In genomic region chr7:14839307-14839706, GRCh38 we compare ENCODE assay signal across 23 cellular contexts.
"Had no signal": no experiment of that assay in that cellular context is flagged by ENCODE, and none has a peak within 500 bp of the region (broad histone marks: within the 10 kb centered on the region; RNA-seq: fewer than 3 reads in every experiment).

No MANE protein-coding gene starts in this region.

- H3K4me3 Mint-ChIP-seq: activated CD4-positive, alpha-beta T cell treated with anti-CD3 and anti-CD28 coated beads, Interleukin-2, amount 10 ng/mL, durations not matched to agents 24 days and 14 days; central memory CD8-positive, alpha-beta T cell; endodermal cell; natural killer cell treated with Interleukin-12 subunit alpha and Interleukin-12 subunit beta and Interleukin-15 and Interleukin-18, amount 100 ng/mL, for 72 hours; stimulated activated effector memory CD8-positive, alpha-beta T cell treated with anti-CD3 and anti-CD28 coated beads, Interleukin-12 subunit alpha, Interleukin-12 subunit beta, amount 100 ng/mL, for 72 hours; type B pancreatic cell had no signal

- DNase-seq: activated CD4-positive, alpha-beta T cell treated with anti-CD3 and anti-CD28 coated beads, Interleukin-2, amount 10 ng/mL, durations not matched to agents 24 days and 14 days; activated CD8-positive, alpha-beta memory T cell treated with anti-CD3 and anti-CD28 coated beads, Interleukin-2, amount 50 U/mL, for 4 hours; activated effector memory CD4-positive, alpha-beta T cell treated with anti-CD3 and anti-CD28 coated beads, Interleukin-2, amount 50 U/mL, for 16 hours; activated naive CD4-positive, alpha-beta T cell treated with anti-CD3 and anti-CD28 coated beads, Interleukin-2, amount 50 U/mL, for 16 hours; activated T-cell treated with anti-CD3 and anti-CD28 coated beads, Interleukin-2, amount 50 U/mL, for 48 hours; aorta; brain microvascular endothelial cell; colonic mucosa; endodermal cell; foreskin keratinocyte; islet precursor cell; left colon; lower lobe of right lung; pancreas; stimulated activated CD4-positive, alpha-beta T cell treated with anti-CD3 and anti-CD28 coated beads, Interleukin-4, amount 100 ng/mL, for 24 hours; testis had no signal

- H3K9me3 Mint-ChIP-seq: endodermal cell, type B pancreatic cell had no signal

- H3K9me3 ChIP-seq: colonic mucosa, lower lobe of right lung, neutrophil, pancreas, testis had no signal

- H3K36me3 Mint-ChIP-seq: stimulated activated effector memory CD8-positive, alpha-beta T cell treated with anti-CD3 and anti-CD28 coated beads, Interleukin-12 subunit alpha, Interleukin-12 subunit beta, amount 100 ng/mL, for 72 hours; type B pancreatic cell had no signal

- H3K27ac ChIP-seq: brain microvascular endothelial cell, colonic mucosa, epithelial cell of prostate, foreskin keratinocyte, lower lobe of right lung, neutrophil, pancreas, testis had no signal

- H3K4me1 ChIP-seq: colonic mucosa, foreskin keratinocyte, lower lobe of right lung, pancreas, testis had no signal

- H3K27me3 Mint-ChIP-seq: activated CD4-positive, alpha-beta T cell treated with anti-CD3 and anti-CD28 coated beads, Interleukin-2, amount 10 ng/mL, durations not matched to agents 24 days and 14 days; central memory CD8-positive, alpha-beta T cell; natural killer cell treated with Interleukin-12 subunit alpha and Interleukin-12 subunit beta and Interleukin-15 and Interleukin-18, amount 100 ng/mL, for 72 hours; type B pancreatic cell had no signal

- H3K27me3 ChIP-seq: brain microvascular endothelial cell, colonic mucosa, foreskin keratinocyte, neutrophil, pancreas, testis had no signal

- ATAC-seq: foreskin keratinocyte; left colon; lower lobe of right lung; natural killer cell treated with Interleukin-12 subunit alpha and Interleukin-12 subunit beta and Interleukin-15 and Interleukin-18, amount 100 ng/mL, for 72 hours; pancreas; sciatic nerve; stimulated activated effector memory CD8-positive, alpha-beta T cell treated with anti-CD3 and anti-CD28 coated beads, Interleukin-12 subunit alpha, Interleukin-12 subunit beta, amount 100 ng/mL, for 72 hours had no signal

- H3K27ac Mint-ChIP-seq: activated CD4-positive, alpha-beta T cell treated with anti-CD3 and anti-CD28 coated beads, Interleukin-2, amount 10 ng/mL, durations not matched to agents 24 days and 14 days; endodermal cell; natural killer cell treated with Interleukin-12 subunit alpha and Interleukin-12 subunit beta and Interleukin-15 and Interleukin-18, amount 100 ng/mL, for 72 hours; stimulated activated effector memory CD8-positive, alpha-beta T cell treated with anti-CD3 and anti-CD28 coated beads, Interleukin-12 subunit alpha, Interleukin-12 subunit beta, amount 100 ng/mL, for 72 hours; type B pancreatic cell had no signal

- H3K4me3 ChIP-seq: colonic mucosa, lower lobe of right lung, pancreas, testis had no signal

- H3K4me1 Mint-ChIP-seq: activated CD4-positive, alpha-beta T cell treated with anti-CD3 and anti-CD28 coated beads, Interleukin-2, amount 10 ng/mL, durations not matched to agents 24 days and 14 days; central memory CD8-positive, alpha-beta T cell; stimulated activated effector memory CD8-positive, alpha-beta T cell treated with anti-CD3 and anti-CD28 coated beads, Interleukin-12 subunit alpha, Interleukin-12 subunit beta, amount 100 ng/mL, for 72 hours had no signal

- H3K36me3 ChIP-seq: brain microvascular endothelial cell, colonic mucosa, lower lobe of right lung, neutrophil, pancreas had no signal
